18 cellular contexts compared by ENCODE assay signal in the genomic region with DNA sequence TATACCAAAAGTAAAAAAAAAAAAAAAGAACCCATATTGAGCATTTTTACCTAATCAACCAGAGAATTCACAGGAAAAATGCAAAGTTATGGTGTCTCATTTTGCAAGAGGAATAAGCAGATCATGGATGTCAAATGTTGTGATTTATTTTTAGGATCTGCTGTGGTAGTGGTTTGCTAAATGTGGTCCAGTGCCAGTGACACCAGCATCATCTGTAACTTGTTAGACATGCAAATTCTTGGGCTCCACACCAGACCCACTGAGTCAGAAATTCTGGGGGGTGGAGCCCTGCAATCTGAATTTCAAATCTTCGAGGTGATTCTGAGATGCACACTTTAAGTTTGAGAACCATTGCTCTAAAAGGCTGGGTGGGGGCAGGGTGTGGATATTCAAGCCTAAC.
"Had no signal": no experiment of that assay in that cellular context is flagged by ENCODE, and none has a peak within 500 bp of the region (broad histone marks: within the 10 kb centered on the region; RNA-seq: fewer than 3 reads in every experiment).

No MANE protein-coding gene starts in this region.

- DNase-seq: activated B cell treated with CpG ODN at 0.5 μM for 24 hours; activated CD4-positive, alpha-beta memory T cell treated with anti-CD3 and anti-CD28 coated beads, Interleukin-2, amount 10 ng/mL, durations not matched to agents 7 days and 5 days; activated CD4-positive, alpha-beta T cell treated with anti-CD3 and anti-CD28 coated beads for 48 hours; activated naive CD4-positive, alpha-beta T cell treated with anti-CD3 and anti-CD28 coated beads, Interleukin-2, amount 10 ng/mL, durations not matched to agents 7 days and 5 days; activated naive CD8-positive, alpha-beta T cell treated with anti-CD3 and anti-CD28 coated beads, Interleukin-2, amount 50 U/mL, for 24 hours; activated T-cell treated with anti-CD3 and anti-CD28 coated beads, Interleukin-2, amount 50 U/mL, for 24 hours; aorta; foreskin melanocyte; glutamatergic neuron; hippocampal formation; islet precursor cell; lower lobe of right lung; nephron progenitor cell; nucleus accumbens; posterior cingulate gyrus; stimulated activated naive B cell treated with anti-CD40 and anti-IgM and Interleukin-4, amounts not matched to agents 10 μg/mL and 1 μg/mL and 100 μg/mL, for 72 hours; T-cell had no signal

- H3K36me3 ChIP-seq: lower lobe of right lung had no signal

- H3K9me3 ChIP-seq: lower lobe of right lung had no signal

- H3K4me3 ChIP-seq: coronary artery, lower lobe of right lung had no signal

- H3K27ac ChIP-seq: coronary artery, lower lobe of right lung had no signal

- ATAC-seq: activated naive CD8-positive, alpha-beta T cell treated with anti-CD3 and anti-CD28 coated beads, Interleukin-2, amount 50 U/mL, for 24 hours; lower lobe of right lung; stimulated activated naive B cell treated with anti-CD40 and anti-IgM and Interleukin-4, amounts not matched to agents 10 μg/mL and 1 μg/mL and 100 μg/mL, for 72 hours; T-cell had no signal

- H3K4me1 ChIP-seq: lower lobe of right lung had no signal
